8 cellular contexts compared by ENCODE assay signal in the genomic region with DNA sequence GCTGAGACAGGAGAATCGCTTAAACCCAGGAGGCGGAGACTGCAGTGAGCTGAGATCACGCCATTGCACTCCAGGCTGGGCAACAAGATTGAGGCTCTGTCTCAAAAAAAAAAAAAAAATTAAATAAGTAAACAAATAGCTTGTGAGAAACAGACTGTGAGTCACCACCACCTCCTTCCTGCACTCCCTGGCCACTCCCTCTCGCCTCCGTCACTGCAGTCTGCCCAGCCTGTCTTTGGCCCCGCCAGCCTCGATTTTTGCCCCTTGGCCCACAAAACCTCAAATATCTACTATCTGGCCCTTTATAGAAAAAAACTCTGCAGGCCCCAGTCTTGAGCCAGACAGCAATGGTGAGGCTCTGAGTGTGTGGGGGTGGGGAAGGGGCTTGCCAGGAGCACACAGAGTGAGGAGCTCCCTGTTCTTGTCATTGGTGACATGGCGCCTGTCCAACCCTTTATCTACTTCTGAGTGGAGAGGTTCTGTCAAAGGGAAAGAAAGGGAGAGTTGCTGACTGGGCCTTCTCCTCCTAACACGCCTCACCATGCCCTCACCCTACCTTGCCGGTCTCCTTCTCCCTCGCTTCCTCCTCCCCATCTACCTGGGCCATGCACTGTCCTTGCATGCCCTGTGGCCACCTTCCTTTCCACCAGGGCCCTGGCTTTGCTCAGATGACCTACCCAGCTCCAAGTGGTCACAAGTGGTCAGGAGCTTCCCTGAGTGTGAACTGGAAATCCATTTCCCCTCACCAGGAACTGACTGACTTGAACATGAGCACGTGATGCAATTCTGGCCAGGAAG. TPM values are rescaled to one million over a fixed set of nuclear protein-coding genes. Genes with fewer than 3 reads are reported as not detected.
DNase-seq lines count a peak whose midpoint lies in the region; ATAC-seq and TF ChIP-seq lines count a peak whose summit lies in the region.

No MANE protein-coding gene starts in this region.

- in situ Hi-C loops in ACHN (cut with HindIII; ENCODE audit: low pct_ligation_motif_present, low pct_unique_long_range_greater_than_20kb, low sequenced_read_pairs) (no loop called here), transverse colon (cut with MboI; ENCODE audit: low pct_ligation_motif_present in 1 of 4, low pct_unique_long_range_greater_than_20kb in 1 of 4, low sequenced_read_pairs in 3 of 4) (no loop called here)

- no peak for TF ChIP-seq POLR2A in transverse colon (IDR thresholded peaks at IDR 0.05)

- H3K9me3 ChIP-seq in transverse colon: no peaks in the 10 kb centered on the region

- H3K36me3 ChIP-seq in transverse colon: peaks cover 0 to 3% (median under 1%) of the 10 kb centered on the region in 4 donors

- ATAC-seq in HG03108 (IDR thresholded peaks at IDR 0.05; ENCODE audit: unreplicated experiment) (no peak), GM18909 (IDR thresholded peaks at IDR 0.05; ENCODE audit: poor library complexity, unreplicated experiment) (no peak)

- intact Hi-C loops in transverse colon (cut with DNase I; ENCODE audit: low total_unique reads): no loop called here

- no peaks in the 10 kb centered on the region for H3K27me3 ChIP-seq in transverse colon

- H3K27ac ChIP-seq in transverse colon: peak overlapping the region; percentile 75 to 85 (median 81)

- H3K4me1 ChIP-seq in transverse colon: peaks cover 22 to 47% (median 23%) of the 10 kb centered on the region in 4 donors

- TF ChIP-seq EP300 in transverse colon (IDR thresholded peaks at IDR 0.05; ENCODE audit: low read depth): no peak

- no peak overlapping the region for H3K4me3 ChIP-seq in transverse colon

- TF ChIP-seq CTCF in transverse colon (IDR thresholded peaks at IDR 0.05): no peak

- DNase-seq in ACHN: peak; percentile 42
- DNase-seq in LHCN-M2 (ENCODE audit: low read depth): peak; percentile 78
- peak; percentile 96 for DNase-seq in amniotic epithelial cell (ENCODE audit: low read depth)
- DNase-seq in islet precursor cell: peak; percentile 73
- DNase-seq in transverse colon: peak; percentile 88
- no peak for DNase-seq in Kasumi-1 (lab: John Stamatoyannopoulos, UW)

- 62 to 67% methylated on average over 3 to 12 of the region's 12 CpGs for WGBS in transverse colon (ENCODE audit: low coverage in 1 of 2), 2 donors

RNA-seq across cellular contexts. Expression of a gene that starts 22.1 kb away (rescaled TPM):
- total RNA-seq in LHCN-M2 (2014; rRNA removed) (3.3 and 3.8 TPM in 2 replicates), transverse colon (100 to 1,000 TPM in 1 of 4 donors, 10 to 100 TPM in 3; 26.5 to 103 (median 57.2) TPM)
- polyA plus RNA-seq in LHCN-M2 (2012): 5.5 TPM

Comparison
In these comparisons a context has a peak if more than half of its experiments do, and no peak if none do; other contexts are left out.
1. DNase-seq: peak in ACHN (single experiment), LHCN-M2 (single experiment), amniotic epithelial cell (single experiment), islet precursor cell (single experiment) and transverse colon (single experiment); none in Kasumi-1 (0 of 2).